In the genomic region with DNA sequence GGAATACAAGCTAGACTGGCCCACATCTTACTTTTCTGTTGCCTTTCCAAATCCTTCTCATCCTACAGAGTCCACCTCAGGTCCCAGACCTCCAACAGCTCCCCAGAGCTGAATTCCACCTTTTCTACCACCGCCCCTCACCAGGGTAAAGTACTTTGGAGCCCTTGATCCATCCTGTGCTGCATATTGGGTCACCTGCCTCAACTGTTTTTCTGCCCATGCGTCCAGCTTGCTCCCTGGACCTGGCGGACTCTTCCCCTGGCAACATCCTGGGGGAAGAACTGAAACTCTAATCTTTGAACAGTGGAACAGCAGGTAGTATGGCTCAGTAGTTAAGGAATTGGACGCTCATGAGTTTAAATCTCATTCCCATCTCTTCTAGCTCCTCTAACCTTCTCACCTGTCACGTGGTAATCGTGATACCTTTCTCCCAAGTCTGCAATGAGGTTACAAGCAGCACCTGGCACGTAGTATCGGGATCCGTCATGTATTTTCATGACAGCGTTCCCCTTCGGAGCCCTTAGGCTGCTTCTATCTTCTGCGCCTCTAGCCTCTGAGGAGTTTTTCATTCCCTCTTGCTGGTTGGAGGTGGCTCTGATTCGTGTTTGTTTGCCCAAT, we compare ENCODE assay signal across 9 cellular contexts.
"Had no signal": no experiment of that assay in that cellular context is flagged by ENCODE, and none has a peak within 500 bp of the region (broad histone marks: within the 10 kb centered on the region; RNA-seq: fewer than 3 reads in every experiment).

No MANE protein-coding gene starts in this region.

- H3K9me3 ChIP-seq: psoas muscle, sigmoid colon, stomach had no signal

- H3K4me1 ChIP-seq: psoas muscle had no signal

- FAIRE-seq: endometrium had no signal

- H3K4me3 Mint-ChIP-seq: activated naive CD4-positive, alpha-beta T cell treated with anti-CD3 and anti-CD28 coated beads, Interleukin-2, amount 10 ng/mL, durations not matched to agents 7 days and 5 days; activated T-helper 17 cell treated with anti-CD3 and anti-CD28 coated beads, Interleukin-2, amount 50 U/mL, for 72 hours; nephron progenitor cell; T-helper 2 cell treated with Interferon-gamma antibody and Interleukin-4, amounts not matched to agents 5 μg/mL and 100 μg/mL, for 36 hours had no signal

- H3K4me3 ChIP-seq: psoas muscle, sigmoid colon had no signal

- H3K27me3 ChIP-seq: dorsolateral prefrontal cortex, sigmoid colon had no signal

- H3K27ac Mint-ChIP-seq: activated naive CD4-positive, alpha-beta T cell treated with anti-CD3 and anti-CD28 coated beads, Interleukin-2, amount 10 ng/mL, durations not matched to agents 7 days and 5 days; activated T-helper 17 cell treated with anti-CD3 and anti-CD28 coated beads, Interleukin-2, amount 50 U/mL, for 72 hours; nephron progenitor cell; T-helper 2 cell treated with Interferon-gamma antibody and Interleukin-4, amounts not matched to agents 5 μg/mL and 100 μg/mL, for 36 hours had no signal

- H3K27ac ChIP-seq: psoas muscle, sigmoid colon, stomach had no signal

- H3K4me1 Mint-ChIP-seq: activated naive CD4-positive, alpha-beta T cell treated with anti-CD3 and anti-CD28 coated beads, Interleukin-2, amount 10 ng/mL, durations not matched to agents 7 days and 5 days had no signal

- H3K36me3 Mint-ChIP-seq: activated naive CD4-positive, alpha-beta T cell treated with anti-CD3 and anti-CD28 coated beads, Interleukin-2, amount 10 ng/mL, durations not matched to agents 7 days and 5 days had no signal

- H3K9me3 Mint-ChIP-seq: activated naive CD4-positive, alpha-beta T cell treated with anti-CD3 and anti-CD28 coated beads, Interleukin-2, amount 10 ng/mL, durations not matched to agents 7 days and 5 days; activated T-helper 17 cell treated with anti-CD3 and anti-CD28 coated beads, Interleukin-2, amount 50 U/mL, for 72 hours; nephron progenitor cell; T-helper 2 cell treated with Interferon-gamma antibody and Interleukin-4, amounts not matched to agents 5 μg/mL and 100 μg/mL, for 36 hours had no signal
